Comparison of ENCODE assay signal across 8 cellular contexts in the genomic region with DNA sequence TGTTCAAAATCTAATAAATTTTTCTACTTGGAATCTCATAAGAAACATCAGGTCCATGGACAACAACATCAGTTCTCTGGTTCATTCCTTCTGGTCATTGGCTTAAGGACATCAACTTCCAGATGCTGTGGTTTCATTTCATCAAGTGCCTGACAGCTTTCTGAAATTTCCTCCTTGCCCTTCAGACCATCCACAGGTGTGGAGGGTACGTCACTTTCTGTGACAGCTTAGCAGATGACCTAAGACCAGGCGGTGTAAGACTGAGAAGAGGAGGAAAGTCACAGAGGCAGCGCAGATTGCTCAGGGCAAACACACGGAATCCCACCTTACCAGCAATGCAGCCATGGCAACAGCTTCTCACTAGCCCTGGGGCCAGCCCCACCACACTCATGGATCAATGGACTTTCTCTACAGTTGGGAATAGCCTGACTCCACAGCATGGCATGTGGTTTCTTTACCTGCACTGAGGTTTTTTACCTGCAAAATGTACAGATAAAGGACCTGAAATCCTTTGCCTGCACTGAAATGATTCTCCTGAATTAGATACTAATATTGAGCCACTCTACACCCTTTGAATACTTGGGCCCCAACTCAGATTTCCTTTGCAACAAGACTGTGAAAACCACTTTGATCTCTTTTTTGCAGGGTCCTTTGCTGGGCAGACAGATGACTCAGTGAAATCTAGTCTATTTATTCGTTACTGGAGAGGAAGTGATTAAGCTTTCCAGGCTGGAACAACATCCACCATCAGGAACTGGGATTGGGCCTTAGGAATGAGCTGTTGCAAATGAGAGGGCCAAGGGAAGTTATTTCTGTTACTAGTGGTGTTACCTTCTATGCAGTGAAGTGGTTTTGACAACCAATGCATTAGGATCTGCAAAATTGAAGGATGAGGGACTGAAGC. TPM values are rescaled to one million over a fixed set of nuclear protein-coding genes. Genes with fewer than 3 reads are reported as not detected.
A peak's percentile ranks its signal among the peaks of the same experiment; 100 is the strongest.
DNase-seq lines count a peak whose midpoint lies in the region; ATAC-seq and TF ChIP-seq lines count a peak whose summit lies in the region.

No MANE protein-coding gene starts in this region.

- H3K27ac ChIP-seq in Karpas-422 (ENCODE audit: low read length), result no peak overlapping the region

- H3K4me2 ChIP-seq in Karpas-422 (ENCODE audit: low read depth, low read length, poor library complexity, severe bottlenecking), result no peak overlapping the region

- no peak overlapping the region for H3K9ac ChIP-seq in Karpas-422 (ENCODE audit: low read length)

- H3K9me2 ChIP-seq in Karpas-422 (replicated peaks; ENCODE audit: insufficient read depth, low read length), result no peaks in the 10 kb centered on the region

- DNase-seq in AG10803 (ENCODE audit: low read depth), result peak; percentile 38
- peak; percentile 87 for DNase-seq in M059J (ENCODE audit: low read depth)
- peak; percentile 83 to 87 for DNase-seq in foreskin fibroblast
- no peak for DNase-seq in HEK293T (ENCODE audit: extremely low spot score)
- DNase-seq in GOT3 (lab: John Stamatoyannopoulos, UW), result no peak
- no peak for DNase-seq in Karpas-422
- no peak for DNase-seq in NCI-H69 (lab: John Stamatoyannopoulos, UW)

- TF ChIP-seq CTCF in AG10803 (conservative IDR thresholded peaks at IDR 0.05; ENCODE audit: low read length) (no peak), foreskin fibroblast (IDR thresholded peaks at IDR 0.05; ENCODE audit: low read depth, low read length) (no peak)

- no peaks in the 10 kb centered on the region for H3K36me3 ChIP-seq in Karpas-422 (ENCODE audit: insufficient read depth, low read length)

- CTCF ChIA-PET in HEK293T (lab: Yijun Ruan, JAX), result interaction anchor here (0.7 to 4.7 kb wide), 13 partner anchors 8 to 477 kb away, joined by 3 to 66 read pairs (median 4); no protein-coding TSS in a partner anchor

- H3K27me3 ChIP-seq in Karpas-422 (ENCODE audit: low read length), result no peaks in the 10 kb centered on the region

- H3K4me3 ChIP-seq in AG10803 (ENCODE audit: low read length) (no peak overlapping the region), foreskin fibroblast (ENCODE audit: low read depth in 1 of 2, low read length in 2 of 2) (no peak overlapping the region), Karpas-422 (ENCODE audit: low read length) (no peak overlapping the region)

- ATAC-seq in GM21390 (IDR thresholded peaks at IDR 0.05; ENCODE audit: unreplicated experiment), result peak; percentile 37

- H3K9me3 ChIP-seq in Karpas-422 (ENCODE audit: low read length), result no peaks in the 10 kb centered on the region

- H3K79me2 ChIP-seq in Karpas-422 (ENCODE audit: low read length), result no peaks in the 10 kb centered on the region

- H3K4me1 ChIP-seq in Karpas-422 (ENCODE audit: low read length), result peaks cover 25% of the 10 kb centered on the region

- POLR2A ChIA-PET in HEK293T (lab: Yijun Ruan, JAX), result interaction anchor here (0.6 to 1.0 kb wide), 2 partner anchors 25 to 31 kb away, joined by 3 to 5 read pairs; partner anchors contain the start of gene FEM1C

- H4K20me1 ChIP-seq in Karpas-422 (ENCODE audit: insufficient read depth, low read depth, low read length), result no peaks in the 10 kb centered on the region

- no peak overlapping the region for H2AFZ ChIP-seq in Karpas-422 (ENCODE audit: low read length)

TF ChIP-seq in HEK293T, 16 proteins besides CTCF, POLR2A, EP300 and RAD21:
- TF ChIP-seq HDGF (IDR thresholded peaks at IDR 0.05; ENCODE audit: borderline replicate concordance) (no peak), LEF1 (IDR thresholded peaks at IDR 0.05; ENCODE audit: borderline replicate concordance) (no peak), ZNF384 (IDR thresholded peaks at IDR 0.05) (no peak), SP1 (IDR thresholded peaks at IDR 0.05) (no peak), CTBP1 (IDR thresholded peaks at IDR 0.05; ENCODE audit: borderline replicate concordance) (no peak), TARDBP (IDR thresholded peaks at IDR 0.05) (no peak), NFRKB (IDR thresholded peaks at IDR 0.05) (no peak), L3MBTL2 (conservative IDR thresholded peaks at IDR 0.05) (no peak), SUZ12 (IDR thresholded peaks at IDR 0.05) (no peak), FOXM1 (IDR thresholded peaks at IDR 0.05; ENCODE audit: borderline replicate concordance) (no peak), BHLHE40 (IDR thresholded peaks at IDR 0.05; ENCODE audit: borderline replicate concordance) (no peak), ARNT (IDR thresholded peaks at IDR 0.05) (no peak), FOXA1 (IDR thresholded peaks at IDR 0.05) (no peak)
TF ChIP-seq in HEK293T: peak in this region for 0.

RNA-seq across cellular contexts. Expression of gene TICAM2, which starts 26.9 kb away (rescaled TPM):
- total RNA-seq in M059J (2014; rRNA removed; shearing (Covaris generic)), result 14.0 and 16.0 TPM in 2 replicates
- 0.07 TPM in 1 of 2 replicates, not detected in the other for total RNA-seq in Karpas-422 (2014; rRNA removed; shearing (Covaris generic); ENCODE audit: low replicate concordance)

RNA-seq across cellular contexts. Expression of gene FEM1C, which starts 30.8 kb away (rescaled TPM):
- 19.9 and 22.5 TPM in 2 replicates for total RNA-seq in M059J (2014; rRNA removed; shearing (Covaris generic))
- 7.6 and 16.8 TPM in 2 replicates for total RNA-seq in Karpas-422 (2014; rRNA removed; shearing (Covaris generic); ENCODE audit: low replicate concordance)

RNA-seq across cellular contexts. Expression of gene TMED7, which starts 50.4 kb away (rescaled TPM):
- 112 and 148 TPM in 2 replicates for total RNA-seq in M059J (2014; rRNA removed; shearing (Covaris generic))
- total RNA-seq in Karpas-422 (2014; rRNA removed; shearing (Covaris generic); ENCODE audit: low replicate concordance), result 60.8 and 61.1 TPM in 2 replicates

Comparison
In these comparisons a context has a peak if more than half of its experiments do, and no peak if none do; other contexts are left out.
1. DNase-seq: peak in AG10803 (single experiment), M059J (single experiment) and foreskin fibroblast (2 of 2); none in HEK293T (single experiment), GOT3 (single experiment), Karpas-422 (single experiment) and NCI-H69 (single experiment).
2. RNA of gene TICAM2, which starts 26.9 kb away (total RNA-seq): 14.0 to 16.0 TPM in M059J; 0.07 TPM in Karpas-422; every median in the first group is over 10 times any median in the second.